In genomic region chr21:31873275-31873695, GRCh38 we compare ENCODE assay signal across 8 cellular contexts. TPM values are rescaled to one million over a fixed set of nuclear protein-coding genes. Genes with fewer than 3 reads are reported as not detected.
A peak's percentile ranks its signal among the peaks of the same experiment; 100 is the strongest.
DNase-seq lines count a peak whose midpoint lies in the region; ATAC-seq and TF ChIP-seq lines count a peak whose summit lies in the region.

No MANE protein-coding gene starts in this region.

- H3K27me3 ChIP-seq in foreskin keratinocyte (peaks cover 84% of the 10 kb centered on the region), rectal smooth muscle tissue (ENCODE audit: control insufficient read depth, insufficient read depth, low read length) (peaks cover 5% of the 10 kb centered on the region)

- H3K4me1 ChIP-seq in foreskin keratinocyte (no peaks in the 10 kb centered on the region), rectal smooth muscle tissue (ENCODE audit: control insufficient read depth, insufficient read depth, low read length) (no peaks in the 10 kb centered on the region)

- no peak overlapping the region for H3K9ac ChIP-seq in rectal smooth muscle tissue (ENCODE audit: low read length)

- no peak overlapping the region for H3K27ac ChIP-seq in foreskin keratinocyte
- H3K27ac ChIP-seq in rectal smooth muscle tissue (ENCODE audit: low read depth, low read length) = no peak overlapping the region

- TF ChIP-seq CTCF in foreskin keratinocyte (conservative IDR thresholded peaks at IDR 0.05) = no peak

- H3K36me3 ChIP-seq in rectal smooth muscle tissue (ENCODE audit: control insufficient read depth, insufficient read depth, low read length) = no peaks in the 10 kb centered on the region

- peak; percentile 44 for ATAC-seq in foreskin keratinocyte
- no peak for ATAC-seq in HG03354 (IDR thresholded peaks at IDR 0.05; ENCODE audit: poor library complexity, severe bottlenecking, unreplicated experiment)
- no peak for ATAC-seq in HG02840 (IDR thresholded peaks at IDR 0.05; ENCODE audit: low FRiP score, unreplicated experiment)
- no peak for ATAC-seq in GM19467 (IDR thresholded peaks at IDR 0.05; ENCODE audit: unreplicated experiment)

- DNase-seq in NCI-H2171 treated with DMSO at 0.1 percent for 48 hours (lab: John Stamatoyannopoulos, UW) (peak; percentile 53), foreskin keratinocyte (no peak), cortex of kidney (lab: John Stamatoyannopoulos, UW) (no peak)

- H3K4me3 ChIP-seq in GM08714 (ENCODE audit: low read length) (peak overlapping the region; percentile 42), rectal smooth muscle tissue (ENCODE audit: low read length) (peak overlapping the region; percentile 68)

RNA-seq across cellular contexts. Expression of gene HUNK, which starts 0.5 kb away (rescaled TPM):
- 0.17 and 0.42 TPM in 2 replicates for total RNA-seq in foreskin keratinocyte
- polyA plus RNA-seq in foreskin keratinocyte = 0.06 and 0.22 TPM in 2 replicates
